ENCODE assay signal across 4 cellular contexts in genomic region chr5:179644766-179645165, GRCh38. TPM values are rescaled to one million over a fixed set of nuclear protein-coding genes. Genes with fewer than 3 reads are reported as not detected.
"Had no signal": no experiment of that assay in that cellular context is flagged by ENCODE, and none has a peak within 500 bp of the region (broad histone marks: within the 10 kb centered on the region; RNA-seq: fewer than 3 reads in every experiment).

No MANE protein-coding gene starts in this region.

RNA-seq across cellular contexts. Expression of gene CBY3, which starts 36.1 kb away (rescaled TPM):
- total RNA-seq: NCI-H460, PC-9, SK-MEL-5 had no signal
- polyA plus RNA-seq: SK-N-SH had no signal
